ENCODE assay signal across 1 cellular context in genomic region chr17:42163696-42164407, GRCh38.
TF ChIP-seq lines count a peak whose summit lies in the region.

No MANE protein-coding gene starts in this region.

TF ChIP-seq in IMR-90, 13 proteins besides CTCF, POLR2A, EP300 and RAD21:
- TF ChIP-seq RFX5 (IDR thresholded peaks at IDR 0.05; ENCODE audit: low read depth, low read length) (no peak), FOS (IDR thresholded peaks at IDR 0.05; ENCODE audit: low read depth, low read length) (no peak), BHLHE40 (IDR thresholded peaks at IDR 0.05; ENCODE audit: low read depth, low read length) (no peak), CEBPB (IDR thresholded peaks at IDR 0.05; ENCODE audit: low read depth, low read length) (no peak), USF2 (IDR thresholded peaks at IDR 0.05; ENCODE audit: low read depth, low read length) (no peak), MXI1 (IDR thresholded peaks at IDR 0.05; ENCODE audit: borderline replicate concordance, low read depth, low read length) (no peak), CHD1 (IDR thresholded peaks at IDR 0.05; ENCODE audit: low read depth, low read length) (no peak)
